8 cellular contexts compared by ENCODE assay signal in genomic region chr7:76359111-76359986, GRCh38. TPM values are rescaled to one million over a fixed set of nuclear protein-coding genes. Genes with fewer than 3 reads are reported as not detected.
DNase-seq lines count a peak whose midpoint lies in the region; ATAC-seq, FAIRE-seq and TF ChIP-seq lines count a peak whose summit lies in the region.

No MANE protein-coding gene starts in this region.

- peak in 2 of 4 donors; percentile 33 to 58 for TF ChIP-seq EP300 in sigmoid colon (IDR thresholded peaks at IDR 0.05)

- H3K36me3 ChIP-seq in body of pancreas (replicated peaks in 1 of 2; ENCODE audit: insufficient read depth in 1 of 2, low read depth in 2 of 2), result no peaks in the 10 kb centered on the region
- H3K36me3 ChIP-seq in sigmoid colon, result peaks cover 0 to 9% (median 0%) of the 10 kb centered on the region in 4 donors

- intact Hi-C loops in body of pancreas (cut with DNase I) (no loop called here), sigmoid colon (cut with DNase I) (loop anchor here (1.0 to 5.0 kb wide), 4 partner anchors 33 to 182 kb away; no protein-coding TSS in a partner anchor)

- H3K27ac ChIP-seq in body of pancreas (peak overlapping the region; percentile 97 to 100 (median 99)), sigmoid colon (peak overlapping the region; percentile 90 to 100 (median 98))

- H3K27me3 ChIP-seq in body of pancreas, result no peaks in the 10 kb centered on the region
- no peaks in the 10 kb centered on the region for H3K27me3 ChIP-seq in sigmoid colon

- TF ChIP-seq POLR2A in body of pancreas (IDR thresholded peaks at IDR 0.05) (peak in 1 of 3 donors; percentile 5), sigmoid colon (IDR thresholded peaks at IDR 0.05) (peak; percentile 15 to 50)

- peak overlapping the region; percentile 86 to 89 for H3K4me3 ChIP-seq in body of pancreas
- H3K4me3 ChIP-seq in sigmoid colon, result peak overlapping the region; percentile 60 to 98 (median 82)

- peak; percentile 51 for FAIRE-seq in A204.1 (lab: Jason Lieb, UNC)
- peak; percentile 76 for FAIRE-seq in TTC549 (lab: Jason Lieb, UNC)

- H3K9me3 ChIP-seq in body of pancreas (no peaks in the 10 kb centered on the region), sigmoid colon (no peaks in the 10 kb centered on the region)

- 1 to 5% methylated on average over 19 to 40 of the region's 41 CpGs for WGBS in body of pancreas, 2 donors
- 1% methylated on average over 41 of the region's 41 CpGs for WGBS in sigmoid colon, 2 donors

- peak; percentile 49 to 95 (median 93) for TF ChIP-seq CTCF in body of pancreas (IDR thresholded peaks at IDR 0.05)
- TF ChIP-seq CTCF in sigmoid colon (IDR thresholded peaks at IDR 0.05), result peak; percentile 52 to 79 (median 74)

- DNase-seq in NCI-H2107 (lab: John Stamatoyannopoulos, UW), result peak; percentile 91
- DNase-seq in body of pancreas, result peak; percentile 98 to 99 (median 99)
- peak; percentile 95 for DNase-seq in iPS DF 4.7 (ENCODE audit: extremely low read depth, low spot score)
- peak; percentile 99 for DNase-seq in sigmoid colon

- H3K4me1 ChIP-seq in body of pancreas, result peaks cover 36% of the 10 kb centered on the region
- H3K4me1 ChIP-seq in sigmoid colon, result peaks cover 4 to 45% (median 40%) of the 10 kb centered on the region in 4 donors

- ATAC-seq in GM18520 (IDR thresholded peaks at IDR 0.05; ENCODE audit: unreplicated experiment), result peak; percentile 87
- ATAC-seq in HG03066 (IDR thresholded peaks at IDR 0.05; ENCODE audit: low read depth, unreplicated experiment), result peak; percentile 89
- peak; percentile 96 for ATAC-seq in body of pancreas

RNA-seq across cellular contexts. Expression of gene YWHAG, which starts 0.6 kb away (rescaled TPM):
- total RNA-seq in body of pancreas (10 to 100 TPM; 24.1 to 60.0 TPM), sigmoid colon (10 to 100 TPM; 42.5 to 59.0 (median 52.3) TPM)
- polyA plus RNA-seq in sigmoid colon, result 10 to 100 TPM; 45.6 to 64.0 (median 62.4) TPM

RNA-seq across cellular contexts. Expression of gene SSC4D, which starts 50.1 kb away (rescaled TPM):
- total RNA-seq in body of pancreas, result 1 to 10 TPM; 3.6 to 7.6 TPM
- total RNA-seq in sigmoid colon, result 1 to 10 TPM in 1 of 4 donors, under 1 TPM in 1, not detected in 2; 0.71 to 3.6 TPM
- polyA plus RNA-seq in sigmoid colon, result 1 to 10 TPM in 1 of 3 donors, under 1 TPM in 1, not detected in 1; 0.47 to 1.2 TPM

RNA-seq across cellular contexts. Expression of gene HSPB1, which starts 56.9 kb away (rescaled TPM):
- total RNA-seq in body of pancreas (100 to 1,000 TPM; 367 to 445 TPM), sigmoid colon (1,000 to 10,000 TPM in 3 of 4 donors, 100 to 1,000 TPM in 1; 929 to 2,528 (median 1,357) TPM)
- polyA plus RNA-seq in sigmoid colon, result 100 to 1,000 TPM; 202 to 340 (median 208) TPM

Comparison
In these comparisons a context has a peak if more than half of its experiments do, and no peak if none do; other contexts are left out.
1. Peak in every context shown above with its lines: DNase-seq, ATAC-seq, H3K4me3 ChIP-seq and H3K27ac ChIP-seq.